8 cellular contexts compared by ENCODE assay signal in genomic region chr18:61333746-61334490, GRCh38. TPM values are rescaled to one million over a fixed set of nuclear protein-coding genes. Genes with fewer than 3 reads are reported as not detected.
A peak's percentile ranks its signal among the peaks of the same experiment; 100 is the strongest.
DNase-seq lines count a peak whose midpoint lies in the region; ATAC-seq and TF ChIP-seq lines count a peak whose summit lies in the region.

No MANE protein-coding gene starts in this region.

- H3K4me2 ChIP-seq in SK-N-SH, result peak overlapping the region; percentile 93
- H3K4me2 ChIP-seq in trophoblast cell (ENCODE audit: low read length), result peak overlapping the region; percentile 90

- no peaks in the 10 kb centered on the region for H3F3A ChIP-seq in SK-N-SH (replicated peaks; ENCODE audit: insufficient read depth)

- no peak overlapping the region for H4K8ac ChIP-seq in trophoblast cell (ENCODE audit: low read depth, low read length)

- H3K14ac ChIP-seq in trophoblast cell (ENCODE audit: low read length), result no peak overlapping the region

- no peak overlapping the region for H2BK12ac ChIP-seq in trophoblast cell (ENCODE audit: low read length)

- H2BK5ac ChIP-seq in trophoblast cell (ENCODE audit: low read depth, low read length, poor library complexity), result no peak overlapping the region

- no peaks in the 10 kb centered on the region for H3K36me3 ChIP-seq in SK-N-SH (replicated peaks in 1 of 2; ENCODE audit: control insufficient read depth in 1 of 2, insufficient read depth in 2 of 2, low read length in 1 of 2)
- no peaks in the 10 kb centered on the region for H3K36me3 ChIP-seq in heart right ventricle
- H3K36me3 ChIP-seq in trophoblast cell (ENCODE audit: control insufficient read depth in 1 of 2, insufficient read depth in 2 of 2, low read length in 2 of 2), result no peaks in the 10 kb centered on the region
- H3K36me3 ChIP-seq in thyroid gland, result no peaks in the 10 kb centered on the region

- WGBS in SK-N-SH (ENCODE audit: low lambda C conversion rate), result 3% methylated on average over 14 of the region's 73 CpGs
- 1% methylated on average over 73 of the region's 73 CpGs for WGBS in heart right ventricle, 2 donors
- WGBS in trophoblast cell (ENCODE audit: extremely low coverage, insufficient coverage, insufficient read length), result no CpG with 5 or more reads among the region's 73 CpGs
- 0 to 2% methylated on average over 20 to 33 of the region's 73 CpGs for WGBS in thyroid gland, 2 donors

- H2AFZ ChIP-seq in SK-N-SH (ENCODE audit: low read depth), result peak overlapping the region; percentile 85
- peak overlapping the region; percentile 19 for H2AFZ ChIP-seq in trophoblast cell (ENCODE audit: insufficient read depth, low read length, poor library complexity)

- TF ChIP-seq POLR2A in thyroid gland (IDR thresholded peaks at IDR 0.05), result no peak

- ATAC-seq in heart right ventricle, result peak in 4 of 8 donors; percentile 37 to 71 (median 38)

- in situ Hi-C loops in GM13977 (cut with MboI; ENCODE audit: low pct_unique_long_range_greater_than_20kb, low sequenced_read_pairs, unreplicated experiment), result no loop called here

- no peak for TF ChIP-seq RAD21 in SK-N-SH (IDR thresholded peaks at IDR 0.05; ENCODE audit: low read length)

- CTCF ChIA-PET in SK-N-SH (lab: Yijun Ruan, JAX), result interaction anchor here (0.6 to 3.4 kb wide), 7 partner anchors 8 to 673 kb away, joined by 3 to 25 read pairs (median 3); no protein-coding TSS in a partner anchor

- peak overlapping the region; percentile 14 for H3K18ac ChIP-seq in trophoblast cell (ENCODE audit: low read length)

- H3K4me3 ChIP-seq in SK-N-SH (ENCODE audit: low read depth in 2 of 2, low read length in 1 of 2), result peak overlapping the region; percentile 66 to 76
- peak overlapping the region; percentile 12 to 56 (median 41) for H3K4me3 ChIP-seq in heart right ventricle
- peak overlapping the region; percentile 76 for H3K4me3 ChIP-seq in trophoblast cell (ENCODE audit: low read depth, low read length)
- no peak overlapping the region for H3K4me3 ChIP-seq in thyroid gland (replicated peaks in 1 of 3)

- POLR2A ChIA-PET in SK-N-SH (lab: Yijun Ruan, JAX), result no interaction called here

- TF ChIP-seq CTCF in SK-N-SH (IDR thresholded peaks at IDR 0.05) (no peak), heart right ventricle (IDR thresholded peaks at IDR 0.05) (no peak), GM13977 (IDR thresholded peaks at IDR 0.05; ENCODE audit: extremely low read depth, insufficient read depth, missing control alignments) (no peak), thyroid gland (IDR thresholded peaks at IDR 0.05) (no peak)

- H4K91ac ChIP-seq in trophoblast cell (ENCODE audit: low read depth, low read length), result no peak overlapping the region

- no peak overlapping the region for H3K23ac ChIP-seq in trophoblast cell (ENCODE audit: low read length)

- peak; percentile 43 for DNase-seq in DMS53 treated with DMSO at 0.1 percent for 48 hours (lab: John Stamatoyannopoulos, UW; ENCODE audit: unreplicated experiment)
- peak; percentile 78 for DNase-seq in SK-N-SH
- DNase-seq in heart right ventricle, result peak in 1 of 2 donors; percentile 6
- DNase-seq in trophoblast cell, result no peak
- DNase-seq in GM13977 (ENCODE audit: low spot score), result no peak
- DNase-seq in thyroid gland, result no peak
- DNase-seq in 8988T, result no peak
- DNase-seq in NCI-H2196 treated with DMSO at 0.1 percent for 48 hours (lab: John Stamatoyannopoulos, UW; ENCODE audit: unreplicated experiment), result no peak

- H3K9me3 ChIP-seq in SK-N-SH (no peaks in the 10 kb centered on the region), heart right ventricle (no peaks in the 10 kb centered on the region), trophoblast cell (ENCODE audit: insufficient read depth, low read depth, low read length) (no peaks in the 10 kb centered on the region), thyroid gland (no peaks in the 10 kb centered on the region)

- H3K79me2 ChIP-seq in SK-N-SH (ENCODE audit: insufficient read depth), result no peaks in the 10 kb centered on the region
- H3K79me2 ChIP-seq in trophoblast cell (ENCODE audit: control insufficient read depth, insufficient read depth, low read length, poor library complexity), result no peaks in the 10 kb centered on the region

- no peak for TF ChIP-seq EP300 in SK-N-SH (IDR thresholded peaks at IDR 0.05; ENCODE audit: borderline replicate concordance in 1 of 2, low read depth in 1 of 2, low read length in 1 of 2)

- intact Hi-C loops in heart right ventricle (cut with DNase I) (no loop called here), thyroid gland (cut with DNase I) (no loop called here)

- H3K9ac ChIP-seq in SK-N-SH (peak overlapping the region; percentile 29; the same call in 1 of the 2 replicates), trophoblast cell (ENCODE audit: low read length) (peak overlapping the region; percentile 20)

- no peaks in the 10 kb centered on the region for H4K20me1 ChIP-seq in SK-N-SH (ENCODE audit: insufficient read depth)

- no peak overlapping the region for H2BK120ac ChIP-seq in trophoblast cell (ENCODE audit: insufficient read depth, low read length, poor library complexity)

- H2AK5ac ChIP-seq in trophoblast cell (ENCODE audit: low read length), result no peak overlapping the region

- no peaks in the 10 kb centered on the region for H3K79me1 ChIP-seq in trophoblast cell (ENCODE audit: low read length)

- H3K4me1 ChIP-seq in SK-N-SH (ENCODE audit: control insufficient read depth in 1 of 2, insufficient read depth in 2 of 2, low read depth in 1 of 2, low read length in 1 of 2) (peaks cover 0 to 8% of the 10 kb centered on the region in 2 experiments; a peak in 1 of 4 replicates), heart right ventricle (peaks cover 0 to 21% (median 11%) of the 10 kb centered on the region in 9 donors), trophoblast cell (ENCODE audit: control insufficient read depth in 1 of 2, insufficient read depth in 2 of 2, low read length in 2 of 2) (peaks cover 5 to 15% of the 10 kb centered on the region in 2 experiments), thyroid gland (no peaks in the 10 kb centered on the region)

- no peaks in the 10 kb centered on the region for H3K9me2 ChIP-seq in SK-N-SH

- H3K27ac ChIP-seq in SK-N-SH (ENCODE audit: low read depth in 2 of 2, low read length in 1 of 2), result no peak overlapping the region
- H3K27ac ChIP-seq in heart right ventricle, result no peak overlapping the region
- H3K27ac ChIP-seq in trophoblast cell (ENCODE audit: low read depth, low read length), result no peak overlapping the region
- H3K27ac ChIP-seq in thyroid gland, result no peak overlapping the region

- H4K12ac ChIP-seq in trophoblast cell (ENCODE audit: low read depth, low read length), result no peak overlapping the region

- no peak overlapping the region for H3K4ac ChIP-seq in trophoblast cell (ENCODE audit: low read depth, low read length)

- H3K27me3 ChIP-seq in SK-N-SH (ENCODE audit: insufficient read depth), result no peaks in the 10 kb centered on the region; the same call in 1 of the 2 replicates
- H3K27me3 ChIP-seq in heart right ventricle, result peaks cover 11 to 44% (median 36%) of the 10 kb centered on the region in 7 donors
- H3K27me3 ChIP-seq in trophoblast cell (ENCODE audit: insufficient read depth, low read length), result peaks cover 14% of the 10 kb centered on the region
- no peaks in the 10 kb centered on the region for H3K27me3 ChIP-seq in thyroid gland

TF ChIP-seq in SK-N-SH, 30 proteins besides CTCF, POLR2A, EP300 and RAD21:
- TF ChIP-seq MXI1 (IDR thresholded peaks at IDR 0.05; ENCODE audit: low read depth, low read length) (no peak), JUND (IDR thresholded peaks at IDR 0.05) (no peak), TEAD4 (IDR thresholded peaks at IDR 0.05; ENCODE audit: borderline replicate concordance, insufficient read depth) (no peak), NFIC (IDR thresholded peaks at IDR 0.05; ENCODE audit: borderline replicate concordance) (no peak), NRF1 (IDR thresholded peaks at IDR 0.05; ENCODE audit: low read depth, low read length) (no peak), ELF1 (IDR thresholded peaks at IDR 0.05) (no peak), FOXJ3 (CRISPR knock-in tag; IDR thresholded peaks at IDR 0.05) (no peak), FOXM1 (IDR thresholded peaks at IDR 0.05; ENCODE audit: low read depth) (no peak), RFX5 (IDR thresholded peaks at IDR 0.05; ENCODE audit: low read length) (no peak), POLR2AphosphoS5 (IDR thresholded peaks at IDR 0.05; ENCODE audit: low read depth, low read length) (no peak), RXRA (IDR thresholded peaks at IDR 0.05; ENCODE audit: borderline replicate concordance, low read depth) (no peak), ZBTB33 (IDR thresholded peaks at IDR 0.05; ENCODE audit: borderline replicate concordance, low read depth) (no peak)
- TF ChIP-seq, protein P1, sequence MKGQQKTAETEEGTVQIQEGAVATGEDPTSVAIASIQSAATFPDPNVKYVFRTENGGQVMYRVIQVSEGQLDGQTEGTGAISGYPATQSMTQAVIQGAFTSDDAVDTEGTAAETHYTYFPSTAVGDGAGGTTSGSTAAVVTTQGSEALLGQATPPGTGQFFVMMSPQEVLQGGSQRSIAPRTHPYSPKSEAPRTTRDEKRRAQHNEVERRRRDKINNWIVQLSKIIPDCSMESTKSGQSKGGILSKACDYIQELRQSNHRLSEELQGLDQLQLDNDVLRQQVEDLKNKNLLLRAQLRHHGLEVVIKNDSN (IDR thresholded peaks at IDR 0.05; ENCODE audit: borderline replicate concordance, low read depth), result no peak

RNA-seq across cellular contexts. Expression of gene CDH20, which starts 0.7 kb away (rescaled TPM):
- polyA plus RNA-seq in SK-N-SH (2012; rRNA removed) (1.1 TPM in 2 replicates), heart right ventricle (under 1 TPM in 1 of 2 donors, not detected in 1; 0.07 TPM)
- polyA plus RNA-seq in SK-N-SH (2012; cell fraction: cytosol; rRNA removed), result 1.1 and 1.3 TPM in 2 replicates
- polyA plus RNA-seq in SK-N-SH (2012; cell fraction: nucleus; rRNA removed), result 1.2 TPM in 2 replicates
- total RNA-seq in heart right ventricle (under 1 TPM in 3 of 10 donors, not detected in 7; 0.08 to 0.39 (median 0.08) TPM), thyroid gland (1 to 10 TPM in 1 of 4 donors, under 1 TPM in 3; 0.39 to 1.2 (median 0.65) TPM)
- polyA plus RNA-seq in trophoblast cell (2013), result 1.7 and 2.0 TPM in 2 replicates

Comparison
In these comparisons a context has a peak if more than half of its experiments do, and no peak if none do; other contexts are left out.
1. DNase-seq: peak in DMS53 treated with DMSO at 0.1 percent for 48 hours (single experiment) and SK-N-SH (single experiment); none in trophoblast cell (0 of 2), GM13977 (single experiment), thyroid gland (0 of 2), 8988T (single experiment) and NCI-H2196 treated with DMSO at 0.1 percent for 48 hours (single experiment).
2. H3K4me3 ChIP-seq: peak in SK-N-SH (2 of 2), heart right ventricle (10 of 10) and trophoblast cell (single experiment); none in thyroid gland (0 of 3).